In genomic region chr16:88510091-88510719, GRCh38 we compare ENCODE assay signal across 1 cellular context.
TF ChIP-seq lines count a peak whose summit lies in the region.

No MANE protein-coding gene starts in this region.

TF ChIP-seq in H1, 55 proteins besides CTCF, POLR2A, EP300 and RAD21 (continued from another document):
- TF ChIP-seq TAF7 (optimal IDR thresholded peaks at IDR 0.05; ENCODE audit: borderline replicate concordance, low read depth, low read length) (no peak), SAP30 (IDR thresholded peaks at IDR 0.05; ENCODE audit: insufficient read depth, insufficient replicate concordance, low read length) (no peak), PHF8 (conservative IDR thresholded peaks at IDR 0.05; ENCODE audit: low read depth, low read length) (no peak), SP2 (IDR thresholded peaks at IDR 0.05; ENCODE audit: low read length) (no peak), NANOG (IDR thresholded peaks at IDR 0.05; ENCODE audit: insufficient read depth, low read depth, low read length, poor library complexity, severe bottlenecking) (no peak), HDAC6 (IDR thresholded peaks at IDR 0.05; ENCODE audit: low read depth, low read length) (no peak), SIX5 (IDR thresholded peaks at IDR 0.05; ENCODE audit: low read depth, low read length) (no peak), RFX5 (IDR thresholded peaks at IDR 0.05; ENCODE audit: borderline replicate concordance, low read depth, low read length) (no peak), CEBPB (IDR thresholded peaks at IDR 0.05; ENCODE audit: low read depth, low read length) (no peak), JUN (IDR thresholded peaks at IDR 0.05; ENCODE audit: low read depth, low read length) (no peak), BRCA1 (IDR thresholded peaks at IDR 0.05; ENCODE audit: low read depth, low read length) (no peak), BCL11A (IDR thresholded peaks at IDR 0.05; ENCODE audit: low read depth in 2 of 2, low read length in 2 of 2) (no peak)
